15 cellular contexts compared by ENCODE assay signal in the genomic region with DNA sequence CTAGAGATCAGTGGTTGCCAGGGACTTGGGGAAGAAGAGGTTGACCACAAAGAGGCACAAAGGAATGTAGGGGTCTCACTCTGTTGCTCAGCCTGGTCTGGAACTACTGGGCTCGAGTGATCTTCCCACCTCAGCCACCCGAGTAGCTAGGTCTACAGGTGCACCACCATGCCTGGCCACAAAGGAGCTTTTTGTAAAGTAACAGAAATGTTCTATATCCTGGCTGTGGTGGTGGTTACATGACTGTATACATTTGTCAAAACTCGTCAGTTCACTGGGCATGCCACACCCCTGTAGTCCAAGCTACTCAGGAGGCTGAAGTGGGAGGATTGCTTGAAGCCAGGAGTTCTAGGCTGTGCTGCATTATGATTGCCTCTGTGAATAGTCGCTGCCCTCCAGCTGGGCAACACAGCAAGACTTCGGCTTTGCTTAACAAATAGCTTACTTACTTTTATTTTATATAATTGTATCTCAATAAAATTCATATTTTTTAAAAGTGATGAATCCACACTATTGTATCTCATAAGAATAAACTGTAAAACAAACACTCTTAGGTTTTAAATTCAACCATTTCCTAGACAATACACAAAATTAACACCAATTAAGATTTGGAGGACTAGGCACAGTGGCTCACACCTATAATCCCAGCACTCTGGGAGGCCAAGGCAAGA. TPM values are rescaled to one million over a fixed set of nuclear protein-coding genes. Genes with fewer than 3 reads are reported as not detected.
A peak's percentile ranks its signal among the peaks of the same experiment; 100 is the strongest.
DNase-seq lines count a peak whose midpoint lies in the region; ATAC-seq, FAIRE-seq and TF ChIP-seq lines count a peak whose summit lies in the region.
"Had no signal": no experiment of that assay in that cellular context is flagged by ENCODE, and none has a peak within 500 bp of the region (broad histone marks: within the 10 kb centered on the region; RNA-seq: fewer than 3 reads in every experiment).

No MANE protein-coding gene starts in this region.

- no peak for DNase-seq in activated naive CD8-positive, alpha-beta T cell treated with anti-CD3 and anti-CD28 coated beads, Interleukin-2, amount 10 ng/mL, durations not matched to agents 7 days and 5 days
- no peak for DNase-seq in activated naive CD8-positive, alpha-beta T cell treated with anti-CD3 and anti-CD28 coated beads for 36 hours
- peak; percentile 33 for DNase-seq in RCC 7860 (ENCODE audit: low spot score)
- no peak for DNase-seq in central memory CD8-positive, alpha-beta T cell (ENCODE audit: low spot score in 2 of 2)
- no peak for DNase-seq in stimulated activated naive CD8-positive, alpha-beta T cell treated with anti-CD3 and anti-CD28 coated beads, Interleukin-15, amount 100 ng/mL, for 72 hours
- DNase-seq in CD8-positive, alpha-beta T cell: no peak
- DNase-seq in NCI-H187 treated with DMSO at 0.1 percent for 48 hours (lab: John Stamatoyannopoulos, UW): no peak
- DNase-seq in D721Med (ENCODE audit: insufficient read length, low spot score): no peak
- DNase-seq: activated naive CD4-positive, alpha-beta T cell treated with Interleukin-2 at 50 U/mL for 16 hours; cerebellar nuclear complex; HCEC 1CT; left lung; naive thymus-derived CD8-positive, alpha-beta T cell; stimulated activated CD4-positive, alpha-beta T cell treated with anti-CD3 and anti-CD28 coated beads, Interleukin-2, amount 100 ng/mL, for 48 hours; uterus had no signal

- peaks cover 4% of the 10 kb centered on the region for H3K4me1 ChIP-seq in CD8-positive, alpha-beta T cell (ENCODE audit: insufficient read depth, low read length)
- H3K4me1 ChIP-seq: uterus had no signal

- no peak for FAIRE-seq in RCC 7860 (lab: Jason Lieb, UNC)
- FAIRE-seq in D721Med (lab: Jason Lieb, UNC): no peak

- peak overlapping the region; percentile 4 for H3K4me3 Mint-ChIP-seq in activated naive CD8-positive, alpha-beta T cell treated with anti-CD3 and anti-CD28 coated beads, Interleukin-2, amount 10 ng/mL, durations not matched to agents 7 days and 5 days
- H3K4me3 Mint-ChIP-seq in activated naive CD8-positive, alpha-beta T cell treated with anti-CD3 and anti-CD28 coated beads for 36 hours: no peak overlapping the region
- H3K4me3 Mint-ChIP-seq in central memory CD8-positive, alpha-beta T cell: no peak overlapping the region
- no peak overlapping the region for H3K4me3 Mint-ChIP-seq in stimulated activated naive CD8-positive, alpha-beta T cell treated with anti-CD3 and anti-CD28 coated beads, Interleukin-15, amount 100 ng/mL, for 72 hours
- H3K4me3 Mint-ChIP-seq in CD8-positive, alpha-beta T cell: no peak overlapping the region
- H3K4me3 Mint-ChIP-seq: naive thymus-derived CD8-positive, alpha-beta T cell had no signal

- POLR2A ChIA-PET in activated naive CD8-positive, alpha-beta T cell treated with anti-CD3 and anti-CD28 coated beads, Interleukin-2, amount 10 ng/mL, durations not matched to agents 7 days and 5 days (lab: Charles Lee): interaction anchor here (0.9 to 2.0 kb wide), 2 partner anchors 12 to 43 kb away, joined by 3 to 4 read pairs; partner anchors contain the start of gene TRIM37
- POLR2A ChIA-PET in CD8-positive, alpha-beta T cell (lab: Charles Lee): interaction anchor here (0.6 to 1.7 kb wide), 2 partner anchors 43 to 117 kb away, joined by 3 to 5 read pairs; partner anchors contain the start of gene TRIM37

- H3K4me1 Mint-ChIP-seq in activated naive CD8-positive, alpha-beta T cell treated with anti-CD3 and anti-CD28 coated beads, Interleukin-2, amount 10 ng/mL, durations not matched to agents 7 days and 5 days: peaks cover 40% of the 10 kb centered on the region
- H3K4me1 Mint-ChIP-seq in activated naive CD8-positive, alpha-beta T cell treated with anti-CD3 and anti-CD28 coated beads for 36 hours: peaks cover 20% of the 10 kb centered on the region
- peaks cover 51% of the 10 kb centered on the region for H3K4me1 Mint-ChIP-seq in central memory CD8-positive, alpha-beta T cell
- H3K4me1 Mint-ChIP-seq in stimulated activated naive CD8-positive, alpha-beta T cell treated with anti-CD3 and anti-CD28 coated beads, Interleukin-15, amount 100 ng/mL, for 72 hours: peaks cover 57% of the 10 kb centered on the region
- peaks cover 41% of the 10 kb centered on the region for H3K4me1 Mint-ChIP-seq in CD8-positive, alpha-beta T cell (ENCODE audit: low read depth)

- no peak overlapping the region for H3K4me3 ChIP-seq in CD8-positive, alpha-beta T cell (ENCODE audit: low read depth, low read length)
- H3K4me3 ChIP-seq: left lung, uterus had no signal

- H3K27ac Mint-ChIP-seq in activated naive CD8-positive, alpha-beta T cell treated with anti-CD3 and anti-CD28 coated beads, Interleukin-2, amount 10 ng/mL, durations not matched to agents 7 days and 5 days: peak overlapping the region; percentile 69
- H3K27ac Mint-ChIP-seq in activated naive CD8-positive, alpha-beta T cell treated with anti-CD3 and anti-CD28 coated beads for 36 hours: no peak overlapping the region
- H3K27ac Mint-ChIP-seq in central memory CD8-positive, alpha-beta T cell (ENCODE audit: low read depth): no peak overlapping the region
- no peak overlapping the region for H3K27ac Mint-ChIP-seq in stimulated activated naive CD8-positive, alpha-beta T cell treated with anti-CD3 and anti-CD28 coated beads, Interleukin-15, amount 100 ng/mL, for 72 hours
- H3K27ac Mint-ChIP-seq in CD8-positive, alpha-beta T cell: no peak overlapping the region

- no peaks in the 10 kb centered on the region for H3K27me3 ChIP-seq in CD8-positive, alpha-beta T cell (ENCODE audit: insufficient read depth, low read length)
- H3K27me3 ChIP-seq: left lung, uterus had no signal

- no peak overlapping the region for H3K27ac ChIP-seq in CD8-positive, alpha-beta T cell (ENCODE audit: low read depth, low read length)
- H3K27ac ChIP-seq: left lung, uterus had no signal

- no peaks in the 10 kb centered on the region for H3K27me3 Mint-ChIP-seq in activated naive CD8-positive, alpha-beta T cell treated with anti-CD3 and anti-CD28 coated beads, Interleukin-2, amount 10 ng/mL, durations not matched to agents 7 days and 5 days
- H3K27me3 Mint-ChIP-seq in activated naive CD8-positive, alpha-beta T cell treated with anti-CD3 and anti-CD28 coated beads for 36 hours: no peaks in the 10 kb centered on the region
- H3K27me3 Mint-ChIP-seq in central memory CD8-positive, alpha-beta T cell: no peaks in the 10 kb centered on the region
- H3K27me3 Mint-ChIP-seq in stimulated activated naive CD8-positive, alpha-beta T cell treated with anti-CD3 and anti-CD28 coated beads, Interleukin-15, amount 100 ng/mL, for 72 hours: no peaks in the 10 kb centered on the region
- no peaks in the 10 kb centered on the region for H3K27me3 Mint-ChIP-seq in CD8-positive, alpha-beta T cell (ENCODE audit: low read depth)
- H3K27me3 Mint-ChIP-seq: naive thymus-derived CD8-positive, alpha-beta T cell had no signal

- no peaks in the 10 kb centered on the region for H3K9me3 Mint-ChIP-seq in activated naive CD8-positive, alpha-beta T cell treated with anti-CD3 and anti-CD28 coated beads, Interleukin-2, amount 10 ng/mL, durations not matched to agents 7 days and 5 days
- H3K9me3 Mint-ChIP-seq in activated naive CD8-positive, alpha-beta T cell treated with anti-CD3 and anti-CD28 coated beads for 36 hours: no peaks in the 10 kb centered on the region
- no peaks in the 10 kb centered on the region for H3K9me3 Mint-ChIP-seq in central memory CD8-positive, alpha-beta T cell
- H3K9me3 Mint-ChIP-seq in stimulated activated naive CD8-positive, alpha-beta T cell treated with anti-CD3 and anti-CD28 coated beads, Interleukin-15, amount 100 ng/mL, for 72 hours: no peaks in the 10 kb centered on the region
- no peaks in the 10 kb centered on the region for H3K9me3 Mint-ChIP-seq in CD8-positive, alpha-beta T cell
- H3K9me3 Mint-ChIP-seq: naive thymus-derived CD8-positive, alpha-beta T cell had no signal

- CTCF ChIA-PET in CD8-positive, alpha-beta T cell (lab: Charles Lee): interaction anchor here (0.6 kb wide), 1 partner anchor 476 kb away, joined by 4 read pairs; no protein-coding TSS in a partner anchor

- no peaks in the 10 kb centered on the region for H3K36me3 ChIP-seq in CD8-positive, alpha-beta T cell (ENCODE audit: insufficient read depth, low read length)
- H3K36me3 ChIP-seq: left lung, uterus had no signal

- H3K9me3 ChIP-seq in CD8-positive, alpha-beta T cell (ENCODE audit: low read length): no peaks in the 10 kb centered on the region
- H3K9me3 ChIP-seq: left lung, uterus had no signal

- no peak for TF ChIP-seq CTCF in CD8-positive, alpha-beta T cell (IDR thresholded peaks at IDR 0.05)
- no peak for TF ChIP-seq CTCF in D721Med (IDR thresholded peaks at IDR 0.05; ENCODE audit: insufficient read depth, missing control alignments)

- H3K36me3 Mint-ChIP-seq in activated naive CD8-positive, alpha-beta T cell treated with anti-CD3 and anti-CD28 coated beads, Interleukin-2, amount 10 ng/mL, durations not matched to agents 7 days and 5 days: peaks cover 22% of the 10 kb centered on the region
- H3K36me3 Mint-ChIP-seq in activated naive CD8-positive, alpha-beta T cell treated with anti-CD3 and anti-CD28 coated beads for 36 hours: peaks cover 14% of the 10 kb centered on the region
- H3K36me3 Mint-ChIP-seq in central memory CD8-positive, alpha-beta T cell (ENCODE audit: insufficient read depth): peaks cover 9% of the 10 kb centered on the region
- H3K36me3 Mint-ChIP-seq in CD8-positive, alpha-beta T cell: peaks cover 5% of the 10 kb centered on the region

- ATAC-seq in activated naive CD8-positive, alpha-beta T cell treated with anti-CD3 and anti-CD28 coated beads, Interleukin-2, amount 10 ng/mL, durations not matched to agents 7 days and 5 days (ENCODE audit: low read depth): peak; percentile 59
- peak; percentile 52 for ATAC-seq in central memory CD8-positive, alpha-beta T cell (replicated peaks; ENCODE audit: extremely low read depth, poor library complexity, severe bottlenecking)
- peak; percentile 53 for ATAC-seq in stimulated activated naive CD8-positive, alpha-beta T cell treated with anti-CD3 and anti-CD28 coated beads, Interleukin-15, amount 100 ng/mL, for 72 hours
- no peak for ATAC-seq in CD8-positive, alpha-beta T cell
- ATAC-seq: left lung; naive thymus-derived CD8-positive, alpha-beta T cell had no signal

- intact Hi-C loops in CD8-positive, alpha-beta T cell (cut with DNase I, micrococcal nuclease): loop anchor here in 1 of 2 experiments (5.0 to 10.0 kb wide), 2 partner anchors 412 to 795 kb away; partner anchors contain the start of gene SUPT4H1

RNA-seq across cellular contexts. Expression of gene SKA2, which starts 5.0 kb away (rescaled TPM):
- 10 to 100 TPM; 71.9 to 80.3 TPM for total RNA-seq in activated naive CD8-positive, alpha-beta T cell treated with anti-CD3 and anti-CD28 coated beads, Interleukin-2, amount 10 ng/mL, durations not matched to agents 7 days and 5 days
- total RNA-seq in activated naive CD8-positive, alpha-beta T cell treated with anti-CD3 and anti-CD28 coated beads for 36 hours: 10 to 100 TPM; 68.9 to 85.4 TPM
- 1 to 10 TPM; 2.9 to 4.2 TPM for total RNA-seq in CD8-positive, alpha-beta T cell

RNA-seq across cellular contexts. Expression of gene PRR11, which starts 5.6 kb away (rescaled TPM):
- total RNA-seq in activated naive CD8-positive, alpha-beta T cell treated with anti-CD3 and anti-CD28 coated beads, Interleukin-2, amount 10 ng/mL, durations not matched to agents 7 days and 5 days: 10 to 100 TPM; 54.0 to 58.1 TPM
- 10 to 100 TPM; 66.4 to 67.3 TPM for total RNA-seq in activated naive CD8-positive, alpha-beta T cell treated with anti-CD3 and anti-CD28 coated beads for 36 hours
- total RNA-seq in CD8-positive, alpha-beta T cell: under 1 TPM; 0.30 to 0.69 TPM

RNA-seq across cellular contexts. Expression of gene TRIM37, which starts 43.3 kb away (rescaled TPM):
- total RNA-seq in activated naive CD8-positive, alpha-beta T cell treated with anti-CD3 and anti-CD28 coated beads, Interleukin-2, amount 10 ng/mL, durations not matched to agents 7 days and 5 days: 10 to 100 TPM; 25.1 to 25.5 TPM
- 10 to 100 TPM; 25.1 to 26.0 TPM for total RNA-seq in activated naive CD8-positive, alpha-beta T cell treated with anti-CD3 and anti-CD28 coated beads for 36 hours
- total RNA-seq in CD8-positive, alpha-beta T cell: 10 to 100 TPM; 17.7 to 20.9 TPM

RNA-seq across cellular contexts. Expression of gene SMG8, which starts 59.9 kb away (rescaled TPM):
- 10 to 100 TPM; 15.8 to 16.3 TPM for total RNA-seq in activated naive CD8-positive, alpha-beta T cell treated with anti-CD3 and anti-CD28 coated beads, Interleukin-2, amount 10 ng/mL, durations not matched to agents 7 days and 5 days
- total RNA-seq in activated naive CD8-positive, alpha-beta T cell treated with anti-CD3 and anti-CD28 coated beads for 36 hours: 10 to 100 TPM; 20.6 to 22.3 TPM
- total RNA-seq in CD8-positive, alpha-beta T cell: 10 to 100 TPM; 14.3 to 14.4 TPM

Comparison
In these comparisons a context has a peak if more than half of its experiments do, and no peak if none do; other contexts are left out.
1. RNA of gene SKA2, which starts 5.0 kb away (total RNA-seq): 68.9 to 85.4 TPM in activated naive CD8-positive, alpha-beta T cell treated with anti-CD3 and anti-CD28 coated beads for 36 hours and 71.9 to 80.3 TPM in activated naive CD8-positive, alpha-beta T cell treated with anti-CD3 and anti-CD28 coated beads, Interleukin-2, amount 10 ng/mL, durations not matched to agents 7 days and 5 days; 2.9 to 4.2 TPM in CD8-positive, alpha-beta T cell; every median in the first group is over 10 times any median in the second.
2. RNA of gene PRR11, which starts 5.6 kb away (total RNA-seq): 66.4 to 67.3 TPM in activated naive CD8-positive, alpha-beta T cell treated with anti-CD3 and anti-CD28 coated beads for 36 hours and 54.0 to 58.1 TPM in activated naive CD8-positive, alpha-beta T cell treated with anti-CD3 and anti-CD28 coated beads, Interleukin-2, amount 10 ng/mL, durations not matched to agents 7 days and 5 days; 0.30 to 0.69 TPM in CD8-positive, alpha-beta T cell; every median in the first group is over 10 times any median in the second.